Comparison of ENCODE assay signal across 23 cellular contexts in the genomic region with DNA sequence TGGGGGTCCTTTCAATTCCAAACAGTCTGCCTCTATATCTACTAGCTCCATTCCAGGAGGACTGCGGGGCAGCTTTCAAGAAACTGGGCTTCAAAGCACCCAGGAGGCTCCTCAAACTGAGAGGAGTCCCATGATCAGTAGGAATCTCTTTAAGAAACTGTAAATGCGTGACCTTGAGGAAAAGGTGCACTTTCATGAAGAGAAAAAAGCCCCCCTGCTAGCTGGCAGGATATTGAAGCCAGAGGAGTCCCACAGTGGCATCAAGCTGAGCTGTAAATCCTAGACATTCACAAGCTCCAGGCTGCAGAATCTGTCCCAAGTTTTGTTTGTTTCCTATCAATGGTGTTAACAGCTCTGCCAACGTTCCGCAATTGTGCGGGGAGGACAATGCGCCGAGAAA.
"Had no signal": no experiment of that assay in that cellular context is flagged by ENCODE, and none has a peak within 500 bp of the region (broad histone marks: within the 10 kb centered on the region; RNA-seq: fewer than 3 reads in every experiment).

No MANE protein-coding gene starts in this region.

- H3K36me3 ChIP-seq: esophagus squamous epithelium, gastrocnemius medialis, left lung, prostate gland, WERI-Rb-1 had no signal

- H3K27ac ChIP-seq: esophagus squamous epithelium, gastrocnemius medialis, left lung, prostate gland, WERI-Rb-1 had no signal

- H3K27me3 Mint-ChIP-seq: activated naive CD8-positive, alpha-beta T cell treated with anti-CD3 and anti-CD28 coated beads for 36 hours; activated T-cell treated with anti-CD3 and anti-CD28 coated beads, Interleukin-2, amount 50 U/mL, for 24 hours; activated T-helper 17 cell treated with anti-CD3 and anti-CD28 coated beads, Interleukin-2, amount 50 U/mL, for 72 hours had no signal

- H3K4me1 ChIP-seq: esophagus squamous epithelium, gastrocnemius medialis, left lung, prostate gland had no signal

- H3K4me3 Mint-ChIP-seq: activated naive CD8-positive, alpha-beta T cell treated with anti-CD3 and anti-CD28 coated beads for 36 hours; activated T-cell treated with anti-CD3 and anti-CD28 coated beads, Interleukin-2, amount 50 U/mL, for 24 hours; activated T-helper 17 cell treated with anti-CD3 and anti-CD28 coated beads, Interleukin-2, amount 50 U/mL, for 72 hours; naive thymus-derived CD4-positive, alpha-beta T cell; T-cell had no signal

- H3K4me1 Mint-ChIP-seq: activated naive CD8-positive, alpha-beta T cell treated with anti-CD3 and anti-CD28 coated beads for 36 hours; activated T-helper 17 cell treated with anti-CD3 and anti-CD28 coated beads, Interleukin-2, amount 50 U/mL, for 72 hours; naive thymus-derived CD4-positive, alpha-beta T cell; T-cell had no signal

- H3K27me3 ChIP-seq: esophagus squamous epithelium, gastrocnemius medialis, left lung had no signal

- H3K4me3 ChIP-seq: esophagus squamous epithelium, gastrocnemius medialis, left lung, lung, prostate gland had no signal

- H3K36me3 Mint-ChIP-seq: activated naive CD8-positive, alpha-beta T cell treated with anti-CD3 and anti-CD28 coated beads for 36 hours; T-cell had no signal

- DNase-seq: activated CD4-positive, alpha-beta T cell treated with anti-CD3 and anti-CD28 coated beads, Interleukin-2, amount 50 U/mL, for 4 hours; activated CD8-positive, alpha-beta memory T cell treated with anti-CD3 and anti-CD28 coated beads for 24 hours; activated CD8-positive, alpha-beta memory T cell treated with anti-CD3 and anti-CD28 coated beads, Interleukin-2, amount 50 U/mL, for 4 hours; activated naive CD4-positive, alpha-beta T cell; activated naive CD8-positive, alpha-beta T cell treated with anti-CD3 and anti-CD28 coated beads for 36 hours; activated T-cell treated with anti-CD3 and anti-CD28 coated beads, Interleukin-2, amount 50 U/mL, for 24 hours; central memory CD4-positive, alpha-beta T cell; dermis blood vessel endothelial cell; effector CD8-positive, alpha-beta T cell; esophagus squamous epithelium; gastrocnemius medialis; hypothalamus; kidney glomerular epithelial cell; left lung; naive thymus-derived CD4-positive, alpha-beta T cell; right cardiac atrium; stimulated activated CD4-positive, alpha-beta T cell treated with anti-CD3 and anti-CD28 coated beads, Interleukin-4, amount 100 ng/mL, for 4 hours; stimulated activated naive CD8-positive, alpha-beta T cell treated with anti-CD3 and anti-CD28 coated beads, Interleukin-15, Interleukin-2, amounts not matched to agents 100 U/mL and 50 U/mL, for 24 hours; T-cell; WERI-Rb-1 had no signal

- H3K9me3 ChIP-seq: esophagus squamous epithelium, gastrocnemius medialis, prostate gland had no signal

- H3K27ac Mint-ChIP-seq: activated naive CD8-positive, alpha-beta T cell treated with anti-CD3 and anti-CD28 coated beads for 36 hours; activated T-cell treated with anti-CD3 and anti-CD28 coated beads, Interleukin-2, amount 50 U/mL, for 24 hours; activated T-helper 17 cell treated with anti-CD3 and anti-CD28 coated beads, Interleukin-2, amount 50 U/mL, for 72 hours; naive thymus-derived CD4-positive, alpha-beta T cell; T-cell had no signal
